In the genomic region with DNA sequence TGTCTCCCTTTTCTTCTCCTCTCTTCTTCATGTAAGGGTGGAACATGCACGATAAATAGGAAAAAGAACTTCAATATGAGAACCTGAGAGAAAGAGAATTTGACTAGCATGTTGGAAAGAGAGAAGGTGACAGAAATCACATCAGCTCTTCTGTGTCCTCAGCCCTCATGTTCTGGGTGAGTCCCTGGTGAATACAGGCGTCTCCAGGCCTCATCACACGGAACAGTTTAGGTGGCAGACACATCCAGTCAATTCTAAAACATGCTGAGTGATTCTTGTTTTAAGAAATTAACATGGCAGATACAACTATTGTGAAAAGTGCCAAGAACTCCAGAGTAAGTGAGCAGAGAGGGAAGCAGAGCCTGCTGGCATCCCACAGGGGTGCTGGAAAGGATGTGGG, we compare ENCODE assay signal across 1 cellular context.
TF ChIP-seq lines count a peak whose summit lies in the region.

No MANE protein-coding gene starts in this region.

TF ChIP-seq in GM23338, 12 proteins besides CTCF, POLR2A, EP300 and RAD21 (continued from another document):
- TF ChIP-seq, protein P1, sequence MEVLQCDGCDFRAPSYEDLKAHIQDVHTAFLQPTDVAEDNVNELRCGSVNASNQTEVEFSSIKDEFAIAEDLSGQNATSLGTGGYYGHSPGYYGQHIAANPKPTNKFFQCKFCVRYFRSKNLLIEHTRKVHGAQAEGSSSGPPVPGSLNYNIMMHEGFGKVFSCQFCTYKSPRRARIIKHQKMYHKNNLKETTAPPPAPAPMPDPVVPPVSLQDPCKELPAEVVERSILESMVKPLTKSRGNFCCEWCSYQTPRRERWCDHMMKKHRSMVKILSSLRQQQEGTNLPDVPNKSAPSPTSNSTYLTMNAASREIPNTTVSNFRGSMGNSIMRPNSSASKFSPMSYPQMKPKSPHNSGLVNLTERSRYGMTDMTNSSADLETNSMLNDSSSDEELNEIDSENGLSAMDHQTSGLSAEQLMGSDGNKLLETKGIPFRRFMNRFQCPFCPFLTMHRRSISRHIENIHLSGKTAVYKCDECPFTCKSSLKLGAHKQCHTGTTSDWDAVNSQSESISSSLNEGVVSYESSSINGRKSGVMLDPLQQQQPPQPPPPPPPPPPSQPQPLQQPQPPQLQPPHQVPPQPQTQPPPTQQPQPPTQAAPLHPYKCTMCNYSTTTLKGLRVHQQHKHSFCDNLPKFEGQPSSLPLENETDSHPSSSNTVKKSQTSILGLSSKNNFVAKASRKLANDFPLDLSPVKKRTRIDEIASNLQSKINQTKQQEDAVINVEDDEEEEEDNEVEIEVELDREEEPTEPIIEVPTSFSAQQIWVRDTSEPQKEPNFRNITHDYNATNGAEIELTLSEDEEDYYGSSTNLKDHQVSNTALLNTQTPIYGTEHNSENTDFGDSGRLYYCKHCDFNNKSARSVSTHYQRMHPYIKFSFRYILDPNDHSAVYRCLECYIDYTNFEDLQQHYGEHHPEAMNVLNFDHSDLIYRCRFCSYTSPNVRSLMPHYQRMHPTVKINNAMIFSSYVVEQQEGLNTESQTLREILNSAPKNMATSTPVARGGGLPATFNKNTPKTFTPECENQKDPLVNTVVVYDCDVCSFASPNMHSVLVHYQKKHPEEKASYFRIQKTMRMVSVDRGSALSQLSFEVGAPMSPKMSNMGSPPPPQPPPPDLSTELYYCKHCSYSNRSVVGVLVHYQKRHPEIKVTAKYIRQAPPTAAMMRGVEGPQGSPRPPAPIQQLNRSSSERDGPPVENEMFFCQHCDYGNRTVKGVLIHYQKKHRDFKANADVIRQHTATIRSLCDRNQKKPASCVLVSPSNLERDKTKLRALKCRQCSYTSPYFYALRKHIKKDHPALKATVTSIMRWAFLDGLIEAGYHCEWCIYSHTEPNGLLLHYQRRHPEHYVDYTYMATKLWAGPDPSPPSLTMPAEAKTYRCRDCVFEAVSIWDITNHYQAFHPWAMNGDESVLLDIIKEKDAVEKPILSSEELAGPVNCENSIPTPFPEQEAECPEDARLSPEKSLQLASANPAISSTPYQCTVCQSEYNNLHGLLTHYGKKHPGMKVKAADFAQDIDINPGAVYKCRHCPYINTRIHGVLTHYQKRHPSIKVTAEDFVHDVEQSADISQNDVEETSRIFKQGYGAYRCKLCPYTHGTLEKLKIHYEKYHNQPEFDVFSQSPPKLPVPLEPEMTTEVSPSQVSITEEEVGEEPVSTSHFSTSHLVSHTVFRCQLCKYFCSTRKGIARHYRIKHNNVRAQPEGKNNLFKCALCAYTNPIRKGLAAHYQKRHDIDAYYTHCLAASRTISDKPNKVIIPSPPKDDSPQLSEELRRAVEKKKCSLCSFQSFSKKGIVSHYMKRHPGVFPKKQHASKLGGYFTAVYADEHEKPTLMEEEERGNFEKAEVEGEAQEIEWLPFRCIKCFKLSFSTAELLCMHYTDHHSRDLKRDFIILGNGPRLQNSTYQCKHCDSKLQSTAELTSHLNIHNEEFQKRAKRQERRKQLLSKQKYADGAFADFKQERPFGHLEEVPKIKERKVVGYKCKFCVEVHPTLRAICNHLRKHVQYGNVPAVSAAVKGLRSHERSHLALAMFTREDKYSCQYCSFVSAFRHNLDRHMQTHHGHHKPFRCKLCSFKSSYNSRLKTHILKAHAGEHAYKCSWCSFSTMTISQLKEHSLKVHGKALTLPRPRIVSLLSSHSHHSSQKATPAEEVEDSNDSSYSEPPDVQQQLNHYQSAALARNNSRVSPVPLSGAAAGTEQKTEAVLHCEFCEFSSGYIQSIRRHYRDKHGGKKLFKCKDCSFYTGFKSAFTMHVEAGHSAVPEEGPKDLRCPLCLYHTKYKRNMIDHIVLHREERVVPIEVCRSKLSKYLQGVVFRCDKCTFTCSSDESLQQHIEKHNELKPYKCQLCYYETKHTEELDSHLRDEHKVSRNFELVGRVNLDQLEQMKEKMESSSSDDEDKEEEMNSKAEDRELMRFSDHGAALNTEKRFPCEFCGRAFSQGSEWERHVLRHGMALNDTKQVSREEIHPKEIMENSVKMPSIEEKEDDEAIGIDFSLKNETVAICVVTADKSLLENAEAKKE (CRISPR knock-in tag; IDR thresholded peaks at IDR 0.05), result no peak
- TF ChIP-seq STAT1 (IDR thresholded peaks at IDR 0.05; ENCODE audit: unreplicated experiment) (no peak), CREB1 (CRISPR knock-in tag; IDR thresholded peaks at IDR 0.05; ENCODE audit: low read depth) (no peak), NANOG (IDR thresholded peaks at IDR 0.05; ENCODE audit: borderline replicate concordance) (no peak), ZNF331 (CRISPR knock-in tag; IDR thresholded peaks at IDR 0.05; ENCODE audit: low read depth) (no peak), EZH2 (IDR thresholded peaks at IDR 0.05; ENCODE audit: low read depth, unreplicated experiment) (no peak)
- TF ChIP-seq, protein P2, sequence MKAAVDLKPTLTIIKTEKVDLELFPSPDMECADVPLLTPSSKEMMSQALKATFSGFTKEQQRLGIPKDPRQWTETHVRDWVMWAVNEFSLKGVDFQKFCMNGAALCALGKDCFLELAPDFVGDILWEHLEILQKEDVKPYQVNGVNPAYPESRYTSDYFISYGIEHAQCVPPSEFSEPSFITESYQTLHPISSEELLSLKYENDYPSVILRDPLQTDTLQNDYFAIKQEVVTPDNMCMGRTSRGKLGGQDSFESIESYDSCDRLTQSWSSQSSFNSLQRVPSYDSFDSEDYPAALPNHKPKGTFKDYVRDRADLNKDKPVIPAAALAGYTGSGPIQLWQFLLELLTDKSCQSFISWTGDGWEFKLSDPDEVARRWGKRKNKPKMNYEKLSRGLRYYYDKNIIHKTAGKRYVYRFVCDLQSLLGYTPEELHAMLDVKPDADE (IDR thresholded peaks at IDR 0.05), result no peak
